1 cellular context compared by ENCODE assay signal in genomic region chr2:56288863-56289580, GRCh38.
TF ChIP-seq lines count a peak whose summit lies in the region.

No MANE protein-coding gene starts in this region.

TF ChIP-seq in WTC11, 78 proteins besides CTCF, POLR2A, EP300 and RAD21 (continued from another document):
- TF ChIP-seq MAX (CRISPR knock-in tag; IDR thresholded peaks at IDR 0.05): no peak
- no peak for TF ChIP-seq ZNF425 (CRISPR knock-in tag; conservative IDR thresholded peaks at IDR 0.05)
- no peak for TF ChIP-seq USF2 (CRISPR knock-in tag; IDR thresholded peaks at IDR 0.05)
- TF ChIP-seq MYBL2 (CRISPR knock-in tag; IDR thresholded peaks at IDR 0.05): no peak
- no peak for TF ChIP-seq JAZF1 (CRISPR knock-in tag; IDR thresholded peaks at IDR 0.05)
TF ChIP-seq in WTC11: peak in this region for 0.
